In genomic region chr12:91763654-91764439, GRCh38 we compare ENCODE assay signal across 14 cellular contexts.
"Had no signal": no experiment of that assay in that cellular context is flagged by ENCODE, and none has a peak within 500 bp of the region (broad histone marks: within the 10 kb centered on the region; RNA-seq: fewer than 3 reads in every experiment).

No MANE protein-coding gene starts in this region.

- ATAC-seq: effector memory CD8-positive, alpha-beta T cell; natural killer cell; right lobe of liver; stimulated activated naive CD8-positive, alpha-beta T cell treated with anti-CD3 and anti-CD28 coated beads, Interleukin-15, amount 100 ng/mL, for 72 hours; T-helper 17 cell had no signal

- DNase-seq: activated B cell treated with CpG ODN at 0.5 μM for 24 hours; activated CD4-positive, alpha-beta T cell treated with anti-CD3 and anti-CD28 coated beads for 48 hours; activated CD8-positive, alpha-beta memory T cell treated with anti-CD3 and anti-CD28 coated beads, Interleukin-2, amount 50 U/mL, for 48 hours; activated naive CD8-positive, alpha-beta T cell treated with anti-CD3 and anti-CD28 coated beads for 36 hours; brain microvascular endothelial cell; cerebellar nuclear complex; dermis blood vessel endothelial cell; effector memory CD8-positive, alpha-beta T cell; left ventricle myocardium inferior; mesenchymal stem cell; natural killer cell; right lobe of liver; stimulated activated naive CD8-positive, alpha-beta T cell treated with anti-CD3 and anti-CD28 coated beads, Interleukin-15, amount 100 ng/mL, for 72 hours; T-helper 17 cell had no signal
